Comparison of ENCODE assay signal across 1 cellular context in the genomic region with DNA sequence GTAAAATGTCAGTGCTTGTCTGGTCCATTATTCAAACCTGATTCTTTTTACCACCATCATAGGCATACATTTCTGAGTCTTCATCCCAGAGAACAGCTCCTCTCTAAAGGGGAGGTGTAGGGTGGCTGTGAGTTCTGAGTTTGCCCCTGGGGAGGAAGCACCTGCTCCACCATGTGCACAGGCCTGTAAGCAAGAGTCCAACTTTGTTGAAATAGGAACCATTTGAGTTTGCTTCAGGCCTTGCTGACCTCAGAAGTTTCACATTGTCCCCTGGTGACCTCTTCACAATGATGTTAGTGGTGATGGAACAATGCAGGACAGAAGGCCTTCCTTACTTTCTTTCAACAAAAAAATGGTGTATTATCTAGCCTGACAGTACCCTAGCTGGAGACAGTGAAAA.
TF ChIP-seq lines count a peak whose summit lies in the region.

No MANE protein-coding gene starts in this region.

TF ChIP-seq in IMR-90, 13 proteins besides CTCF, POLR2A, EP300 and RAD21:
- TF ChIP-seq NFE2L2 (IDR thresholded peaks at IDR 0.05; ENCODE audit: low read depth, low read length), result no peak
- no peak for TF ChIP-seq CHD1 (IDR thresholded peaks at IDR 0.05; ENCODE audit: low read depth, low read length)
- TF ChIP-seq MAZ (IDR thresholded peaks at IDR 0.05; ENCODE audit: borderline replicate concordance, low read depth, low read length), result no peak
- no peak for TF ChIP-seq RCOR1 (IDR thresholded peaks at IDR 0.05; ENCODE audit: insufficient replicate concordance, low read length)
- no peak for TF ChIP-seq FOS (IDR thresholded peaks at IDR 0.05; ENCODE audit: low read depth, low read length)
- TF ChIP-seq USF2 (IDR thresholded peaks at IDR 0.05; ENCODE audit: low read depth, low read length), result no peak
